Comparison of ENCODE assay signal across 19 cellular contexts in genomic region chr1:246679211-246680177, GRCh38. TPM values are rescaled to one million over a fixed set of nuclear protein-coding genes. Genes with fewer than 3 reads are reported as not detected.
DNase-seq lines count a peak whose midpoint lies in the region; ATAC-seq and FAIRE-seq lines count a peak whose summit lies in the region.
"Had no signal": no experiment of that assay in that cellular context is flagged by ENCODE, and none has a peak within 500 bp of the region (broad histone marks: within the 10 kb centered on the region; RNA-seq: fewer than 3 reads in every experiment).

No MANE protein-coding gene starts in this region.

- no peaks in the 10 kb centered on the region for H3K27me3 ChIP-seq in small intestine (ENCODE audit: control insufficient read depth in 2 of 2, insufficient read depth in 2 of 2, low read length in 2 of 2)

- ATAC-seq in T-helper 17 cell (no peak), GM18517 (IDR thresholded peaks at IDR 0.05; ENCODE audit: unreplicated experiment) (no peak), GM18511 (IDR thresholded peaks at IDR 0.05; ENCODE audit: unreplicated experiment) (no peak), GM18868 (IDR thresholded peaks at IDR 0.05; ENCODE audit: unreplicated experiment) (no peak)
- ATAC-seq: activated CD8-positive, alpha-beta T cell treated with anti-CD3 and anti-CD28 coated beads for 36 hours had no signal

- H3K27ac Mint-ChIP-seq in T-helper 17 cell, result peak overlapping the region; percentile 19
- H3K27ac Mint-ChIP-seq: activated CD8-positive, alpha-beta T cell treated with anti-CD3 and anti-CD28 coated beads for 36 hours; endodermal cell; stimulated activated naive CD8-positive, alpha-beta T cell treated with anti-CD3 and anti-CD28 coated beads, Interleukin-15, Interleukin-2, amounts not matched to agents 100 ng/mL and 50 ng/mL, for 24 hours had no signal

- H3K4me3 Mint-ChIP-seq in T-helper 17 cell, result no peak overlapping the region
- H3K4me3 Mint-ChIP-seq: activated CD8-positive, alpha-beta T cell treated with anti-CD3 and anti-CD28 coated beads for 36 hours; endodermal cell; stimulated activated naive CD8-positive, alpha-beta T cell treated with anti-CD3 and anti-CD28 coated beads, Interleukin-15, Interleukin-2, amounts not matched to agents 100 ng/mL and 50 ng/mL, for 24 hours had no signal

- H3K9me3 ChIP-seq in T-helper 17 cell (ENCODE audit: control insufficient read depth, low read length, poor library complexity, severe bottlenecking) (no peaks in the 10 kb centered on the region), small intestine (ENCODE audit: control insufficient read depth, low read depth) (no peaks in the 10 kb centered on the region)

- 67 to 81% (median 77%) methylated on average over 12 of the region's 12 CpGs for whole genome bisulfite sequencing in small intestine, 3 donors

- DNase-seq in DMS79 treated with DMSO at 0.1 percent for 48 hours (lab: John Stamatoyannopoulos, UW) (peak; percentile 15), DMS79 (lab: John Stamatoyannopoulos, UW) (no peak), T-helper 17 cell (no peak), hepatic stellate cell (ENCODE audit: low spot score) (peak; percentile 40), small intestine (no peak)
- DNase-seq: 8988T; activated CD8-positive, alpha-beta T cell treated with anti-CD3 and anti-CD28 coated beads for 36 hours; activated naive CD4-positive, alpha-beta T cell; endodermal cell; NCI-H187; NCI-H774; SHP77 had no signal

- no peaks in the 10 kb centered on the region for H3K36me3 Mint-ChIP-seq in T-helper 17 cell (ENCODE audit: low read depth)

- peaks cover 2 to 9% of the 10 kb centered on the region in 2 donors for H3K4me1 ChIP-seq in small intestine (ENCODE audit: control insufficient read depth in 2 of 2, insufficient read depth in 1 of 2, low read depth in 1 of 2, low read length in 1 of 2)

- no peaks in the 10 kb centered on the region for H3K36me3 ChIP-seq in small intestine (ENCODE audit: control insufficient read depth in 2 of 2, insufficient read depth in 2 of 2, low read length in 2 of 2)

- H3K4me1 Mint-ChIP-seq in T-helper 17 cell, result no peaks in the 10 kb centered on the region
- H3K4me1 Mint-ChIP-seq: endodermal cell had no signal

- no peaks in the 10 kb centered on the region for H3K27me3 Mint-ChIP-seq in T-helper 17 cell
- H3K27me3 Mint-ChIP-seq: activated CD8-positive, alpha-beta T cell treated with anti-CD3 and anti-CD28 coated beads for 36 hours; stimulated activated naive CD8-positive, alpha-beta T cell treated with anti-CD3 and anti-CD28 coated beads, Interleukin-15, Interleukin-2, amounts not matched to agents 100 ng/mL and 50 ng/mL, for 24 hours had no signal

- H3K27ac ChIP-seq in small intestine (ENCODE audit: low read depth in 1 of 2, low read length in 1 of 2), result peak overlapping the region; percentile 4 to 74
- H3K27ac ChIP-seq: HL-60 had no signal

- FAIRE-seq in small intestine (lab: Jason Lieb, UNC), result no peak
- FAIRE-seq: keratinocyte, TTC549 had no signal

- no peak overlapping the region for H3K4me3 ChIP-seq in small intestine (ENCODE audit: low read depth in 1 of 2, low read length in 2 of 2)

RNA-seq across cellular contexts. Expression of gene SCCPDH, which starts 44.7 kb away (rescaled TPM):
- total RNA-seq in T-helper 17 cell, result 1 to 10 TPM; 1.9 to 3.2 TPM
- 10 to 100 TPM; 27.1 to 35.1 (median 28.9) TPM for polyA plus RNA-seq in small intestine

Comparison
In these comparisons a context has a peak if more than half of its experiments do, and no peak if none do; other contexts are left out.
1. DNase-seq: peak in DMS79 treated with DMSO at 0.1 percent for 48 hours (single experiment) and hepatic stellate cell (single experiment); none in DMS79 (single experiment), T-helper 17 cell (0 of 3) and small intestine (single experiment).